Comparison of ENCODE assay signal across 1 cellular context in genomic region chr3:158097571-158098553, GRCh38.
TF ChIP-seq lines count a peak whose summit lies in the region.

No MANE protein-coding gene starts in this region.

TF ChIP-seq in HepG2, 621 proteins besides CTCF, POLR2A, EP300 and RAD21 (continued from another document and continues in another):
- TF ChIP-seq ZNF142 (CRISPR knock-in tag; IDR thresholded peaks at IDR 0.05) (peak; percentile 87), FOXK2 (IDR thresholded peaks at IDR 0.05) (no peak), ZNF230 (CRISPR knock-in tag; IDR thresholded peaks at IDR 0.05) (peak; percentile 97), ZNF577 (CRISPR knock-in tag; IDR thresholded peaks at IDR 0.05; ENCODE audit: borderline replicate concordance, low read depth) (no peak), SP5 (CRISPR knock-in tag; IDR thresholded peaks at IDR 0.05; ENCODE audit: borderline replicate concordance, low read depth) (no peak), SOX5 (CRISPR knock-in tag; IDR thresholded peaks at IDR 0.05; ENCODE audit: borderline replicate concordance) (no peak), MLX (CRISPR knock-in tag; IDR thresholded peaks at IDR 0.05) (0 out of 2 replicates have a peak, but pooled peaks have one; percentile 6), ZNF143 (CRISPR knock-in tag; IDR thresholded peaks at IDR 0.05) (peak; percentile 69), HNF4G (IDR thresholded peaks at IDR 0.05; ENCODE audit: borderline replicate concordance, low read depth, low read length) (0 out of 2 replicates have a peak, but pooled peaks have one; percentile 24), HNF4G (CRISPR knock-in tag; IDR thresholded peaks at IDR 0.05; ENCODE audit: borderline replicate concordance, low read depth) (no peak), SAFB2 (CRISPR knock-in tag; IDR thresholded peaks at IDR 0.05; ENCODE audit: borderline replicate concordance, low read depth) (peak; percentile 94), PAX8 (CRISPR knock-in tag; IDR thresholded peaks at IDR 0.05; ENCODE audit: borderline replicate concordance) (0 out of 2 replicates have a peak, but pooled peaks have one; percentile 63), GABPA (IDR thresholded peaks at IDR 0.05; ENCODE audit: low read depth, low read length) (no peak), GABPA (CRISPR knock-in tag; IDR thresholded peaks at IDR 0.05; ENCODE audit: low read depth) (no peak), RBM22 (optimal IDR thresholded peaks at IDR 0.05; ENCODE audit: low read length) (no peak), RARA (CRISPR knock-in tag; IDR thresholded peaks at IDR 0.05) (no peak; the same call in 1 of the 2 replicates), ZNF567 (CRISPR knock-in tag; IDR thresholded peaks at IDR 0.05; ENCODE audit: borderline replicate concordance) (peak; percentile 51; the same call in 1 of the 2 replicates), IRF1 (CRISPR knock-in tag; IDR thresholded peaks at IDR 0.05; ENCODE audit: low read depth) (peak; percentile 90; the same call in 1 of the 2 replicates), KIAA2018 (CRISPR knock-in tag; IDR thresholded peaks at IDR 0.05; ENCODE audit: borderline replicate concordance) (no peak), DPF2 (CRISPR knock-in tag; IDR thresholded peaks at IDR 0.05; ENCODE audit: borderline replicate concordance, low read depth) (no peak), ATF3 (CRISPR knock-in tag; IDR thresholded peaks at IDR 0.05) (peak; percentile 81), CREB3 (CRISPR knock-in tag; IDR thresholded peaks at IDR 0.05) (peak; percentile 97), TP53 (CRISPR knock-in tag; conservative IDR thresholded peaks at IDR 0.05) (peak; percentile 91), ZNF354B (CRISPR knock-in tag; IDR thresholded peaks at IDR 0.05) (no peak), NBN (conservative IDR thresholded peaks at IDR 0.05) (no peak), XRCC5 (optimal IDR thresholded peaks at IDR 0.05; ENCODE audit: low read length) (peak; percentile 16), TRIM24 (CRISPR knock-in tag; IDR thresholded peaks at IDR 0.05) (no peak), MXD1 (CRISPR knock-in tag; IDR thresholded peaks at IDR 0.05) (peak; percentile 95), ZBTB8A (CRISPR knock-in tag; IDR thresholded peaks at IDR 0.05; ENCODE audit: borderline replicate concordance, low read depth) (no peak), STAT6 (CRISPR knock-in tag; IDR thresholded peaks at IDR 0.05; ENCODE audit: borderline replicate concordance) (no peak), SCMH1 (CRISPR knock-in tag; IDR thresholded peaks at IDR 0.05; ENCODE audit: borderline replicate concordance) (no peak), ZNF652 (CRISPR knock-in tag; IDR thresholded peaks at IDR 0.05; ENCODE audit: borderline replicate concordance, low read depth) (no peak), KLF12 (CRISPR knock-in tag; IDR thresholded peaks at IDR 0.05; ENCODE audit: borderline replicate concordance) (0 out of 2 replicates have a peak, but pooled peaks have one; percentile 68), DMTF1 (CRISPR knock-in tag; IDR thresholded peaks at IDR 0.05) (no peak; the same call in 1 of the 2 replicates), ZNF367 (CRISPR knock-in tag; IDR thresholded peaks at IDR 0.05; ENCODE audit: borderline replicate concordance) (peak; percentile 80; the same call in 1 of the 2 replicates), KLF6 (CRISPR knock-in tag; IDR thresholded peaks at IDR 0.05) (peak; percentile 68)
